Comparison of ENCODE assay signal across 17 cellular contexts in genomic region chr14:96994999-96995398, GRCh38.
A peak's percentile ranks its signal among the peaks of the same experiment; 100 is the strongest.
DNase-seq lines count a peak whose midpoint lies in the region; ATAC-seq and TF ChIP-seq lines count a peak whose summit lies in the region.
"Had no signal": no experiment of that assay in that cellular context is flagged by ENCODE, and none has a peak within 500 bp of the region (broad histone marks: within the 10 kb centered on the region; RNA-seq: fewer than 3 reads in every experiment).

No MANE protein-coding gene starts in this region.

- no peaks in the 10 kb centered on the region for H3K36me3 ChIP-seq in endodermal cell (ENCODE audit: control insufficient read depth, insufficient read depth, low read length)
- H3K36me3 ChIP-seq: BLaER1 treated with 17β-estradiol and CSF1 and Interleukin-3, amounts not matched to agents 10 nM and 100 nM had no signal

- POLR2A ChIA-PET in T-cell (lab: Charles Lee): no interaction called here

- H3K27me3 ChIP-seq in endodermal cell (ENCODE audit: control insufficient read depth, insufficient read depth, low read length, poor library complexity, severe bottlenecking): no peaks in the 10 kb centered on the region
- H3K27me3 ChIP-seq: BLaER1 treated with 17β-estradiol and CSF1 and Interleukin-3, amounts not matched to agents 10 nM and 100 nM had no signal

- no peak overlapping the region for H3K27ac ChIP-seq in endodermal cell (ENCODE audit: low read depth, low read length)
- H3K27ac ChIP-seq: 22Rv1; A549; BLaER1 treated with 17β-estradiol and CSF1 and Interleukin-3, amounts not matched to agents 10 nM and 100 nM; C4-2B had no signal

- no peak for TF ChIP-seq CTCF in endodermal cell (conservative IDR thresholded peaks at IDR 0.05)
- no peak for TF ChIP-seq CTCF in nephron progenitor cell (IDR thresholded peaks at IDR 0.05)
- TF ChIP-seq CTCF in osteocyte (IDR thresholded peaks at IDR 0.05): no peak

- H3K36me3 Mint-ChIP-seq in endodermal cell (ENCODE audit: low read depth): no peaks in the 10 kb centered on the region
- no peaks in the 10 kb centered on the region for H3K36me3 Mint-ChIP-seq in nephron progenitor cell (ENCODE audit: low read depth)
- no peaks in the 10 kb centered on the region for H3K36me3 Mint-ChIP-seq in osteocyte (ENCODE audit: unreplicated experiment)
- H3K36me3 Mint-ChIP-seq in T-cell: no peaks in the 10 kb centered on the region
- no peaks in the 10 kb centered on the region for H3K36me3 Mint-ChIP-seq in activated CD4-positive, alpha-beta T cell treated with anti-CD3 and anti-CD28 coated beads, Interleukin-2, amount 10 ng/mL, durations not matched to agents 24 days and 14 days (ENCODE audit: low read depth)
- H3K36me3 Mint-ChIP-seq: CD8-positive, alpha-beta T cell had no signal

- H3K4me3 ChIP-seq in endodermal cell (ENCODE audit: low read length): no peak overlapping the region
- H3K4me3 ChIP-seq: A549; BLaER1 treated with 17β-estradiol and CSF1 and Interleukin-3, amounts not matched to agents 10 nM and 100 nM had no signal

- no peaks in the 10 kb centered on the region for H3K9me3 Mint-ChIP-seq in endodermal cell
- no peaks in the 10 kb centered on the region for H3K9me3 Mint-ChIP-seq in nephron progenitor cell
- H3K9me3 Mint-ChIP-seq in osteocyte (ENCODE audit: unreplicated experiment): peaks cover 32% of the 10 kb centered on the region
- H3K9me3 Mint-ChIP-seq in T-cell: peaks cover 0 to 8% (median 7%) of the 10 kb centered on the region in 3 donors
- H3K9me3 Mint-ChIP-seq in activated CD4-positive, alpha-beta T cell treated with anti-CD3 and anti-CD28 coated beads, Interleukin-2, amount 10 ng/mL, durations not matched to agents 24 days and 14 days: no peaks in the 10 kb centered on the region

- DNase-seq in endodermal cell (peak; percentile 12), nephron progenitor cell (no peak), osteocyte (ENCODE audit: extremely low spot score, unreplicated experiment) (peak; percentile 69), T-cell (no peak)
- DNase-seq in activated CD4-positive, alpha-beta T cell treated with anti-CD3 and anti-CD28 coated beads, Interleukin-2, amount 10 ng/mL, durations not matched to agents 24 days and 14 days: no peak
- DNase-seq: AML-193; Caco-2; Calu3; CD4-positive, alpha-beta T cell; DMS79 treated with DMSO at 0.1 percent for 48 hours; GF-D8 had no signal

- ATAC-seq in T-cell (replicated peaks in 1 of 4): no peak
- ATAC-seq: A549; CD8-positive, alpha-beta T cell had no signal

- H3K27ac Mint-ChIP-seq in endodermal cell (no peak overlapping the region), nephron progenitor cell (peak overlapping the region; percentile 46), osteocyte (ENCODE audit: unreplicated experiment) (no peak overlapping the region), T-cell (no peak overlapping the region)
- no peak overlapping the region for H3K27ac Mint-ChIP-seq in activated CD4-positive, alpha-beta T cell treated with anti-CD3 and anti-CD28 coated beads, Interleukin-2, amount 10 ng/mL, durations not matched to agents 24 days and 14 days
- H3K27ac Mint-ChIP-seq: B cell; CD4-positive, alpha-beta T cell; CD8-positive, alpha-beta T cell had no signal

- no peaks in the 10 kb centered on the region for H3K4me1 ChIP-seq in endodermal cell (ENCODE audit: control insufficient read depth, insufficient read depth, low read length)
- H3K4me1 ChIP-seq: A549, Caco-2 had no signal

- 86 to 94% methylated on average over 6 of the region's 6 CpGs for WGBS in endodermal cell (ENCODE audit: insufficient coverage in 1 of 2, insufficient read length in 1 of 2), 2 experiments

- CTCF ChIA-PET in T-cell (lab: Charles Lee): no interaction called here

- H3K4me1 Mint-ChIP-seq in endodermal cell: no peaks in the 10 kb centered on the region
- no peaks in the 10 kb centered on the region for H3K4me1 Mint-ChIP-seq in nephron progenitor cell
- H3K4me1 Mint-ChIP-seq in osteocyte (ENCODE audit: unreplicated experiment): no peaks in the 10 kb centered on the region
- peaks cover 0 to 2% (median 2%) of the 10 kb centered on the region in 3 donors for H3K4me1 Mint-ChIP-seq in T-cell
- H3K4me1 Mint-ChIP-seq in activated CD4-positive, alpha-beta T cell treated with anti-CD3 and anti-CD28 coated beads, Interleukin-2, amount 10 ng/mL, durations not matched to agents 24 days and 14 days: no peaks in the 10 kb centered on the region

- H3K27me3 Mint-ChIP-seq in endodermal cell (ENCODE audit: insufficient read depth) (peaks cover 3% of the 10 kb centered on the region), nephron progenitor cell (ENCODE audit: low read depth, poor library complexity) (peaks cover 19% of the 10 kb centered on the region), osteocyte (ENCODE audit: unreplicated experiment) (no peaks in the 10 kb centered on the region), T-cell (peaks cover 5 to 12% of the 10 kb centered on the region in 2 donors)
- H3K27me3 Mint-ChIP-seq in activated CD4-positive, alpha-beta T cell treated with anti-CD3 and anti-CD28 coated beads, Interleukin-2, amount 10 ng/mL, durations not matched to agents 24 days and 14 days: no peaks in the 10 kb centered on the region
- H3K27me3 Mint-ChIP-seq: CD4-positive, alpha-beta T cell had no signal

- no peaks in the 10 kb centered on the region for H3K9me3 ChIP-seq in endodermal cell (ENCODE audit: control insufficient read depth, low read length)
- H3K9me3 ChIP-seq: A549, Caco-2 had no signal

- no peak overlapping the region for H3K9ac ChIP-seq in endodermal cell (ENCODE audit: extremely low read depth, low read length, poor library complexity, severe bottlenecking)
- H3K9ac ChIP-seq: BLaER1 treated with 17β-estradiol and CSF1 and Interleukin-3, amounts not matched to agents 10 nM and 100 nM had no signal

- intact Hi-C loops in activated CD4-positive, alpha-beta T cell treated with anti-CD3 and anti-CD28 coated beads, Interleukin-2, amount 10 ng/mL, durations not matched to agents 24 days and 14 days (cut with micrococcal nuclease): no loop called here

- H3K4me3 Mint-ChIP-seq in endodermal cell (no peak overlapping the region), nephron progenitor cell (no peak overlapping the region), osteocyte (ENCODE audit: unreplicated experiment) (no peak overlapping the region), T-cell (no peak overlapping the region)
- H3K4me3 Mint-ChIP-seq in activated CD4-positive, alpha-beta T cell treated with anti-CD3 and anti-CD28 coated beads, Interleukin-2, amount 10 ng/mL, durations not matched to agents 24 days and 14 days: no peak overlapping the region
- H3K4me3 Mint-ChIP-seq: B cell; CD4-positive, alpha-beta T cell; CD8-positive, alpha-beta T cell had no signal

Comparison
In these comparisons a context has a peak if more than half of its experiments do, and no peak if none do; other contexts are left out.
1. DNase-seq: peak in endodermal cell (single experiment) and osteocyte (single experiment); none in nephron progenitor cell (single experiment), T-cell (0 of 34) and activated CD4-positive, alpha-beta T cell treated with anti-CD3 and anti-CD28 coated beads, Interleukin-2, amount 10 ng/mL, durations not matched to agents 24 days and 14 days (single experiment).